8 cellular contexts compared by ENCODE assay signal in genomic region chr5:139295692-139296091, GRCh38. TPM values are rescaled to one million over a fixed set of nuclear protein-coding genes. Genes with fewer than 3 reads are reported as not detected.
DNase-seq lines count a peak whose midpoint lies in the region; ATAC-seq, FAIRE-seq and TF ChIP-seq lines count a peak whose summit lies in the region.

No MANE protein-coding gene starts in this region.

- H3K79me1 ChIP-seq in mesendoderm (ENCODE audit: low read length): no peaks in the 10 kb centered on the region

- no peak for TF ChIP-seq RAD21 in A549 (conservative IDR thresholded peaks at IDR 0.05 in 1 of 2, IDR thresholded peaks at IDR 0.05 in 1 of 2)

- H3K9ac ChIP-seq in HUES64 (ENCODE audit: low read depth, low read length) (peak overlapping the region; percentile 99), mesendoderm (ENCODE audit: low read length) (peak overlapping the region; percentile 69)

- H3K9me3 ChIP-seq in A549 (no peaks in the 10 kb centered on the region), HUES64 (ENCODE audit: insufficient read depth, low read depth, low read length) (no peaks in the 10 kb centered on the region)

- H3K4me1 ChIP-seq in A549 (peaks cover 49% of the 10 kb centered on the region), HUES64 (ENCODE audit: insufficient read depth, low read length) (peaks cover 34% of the 10 kb centered on the region), mesendoderm (ENCODE audit: control insufficient read depth, low read depth, low read length) (peaks cover 7% of the 10 kb centered on the region)

- H3K27ac ChIP-seq in A549 (0 out of 6 replicates have a peak overlapping the region, but pooled peaks of 1 of the 2 experiments have one; percentile 27), HUES64 (ENCODE audit: low read depth, low read length) (peak overlapping the region; percentile 100; the same call in 1 of the 2 replicates), mesendoderm (ENCODE audit: low read depth, low read length) (no peak overlapping the region)

- H3K56ac ChIP-seq in mesendoderm (ENCODE audit: low read length): peak overlapping the region; percentile 67

- TF ChIP-seq CTCF in A549 (IDR thresholded peaks at IDR 0.05) (no peak), brain (conservative IDR thresholded peaks at IDR 0.05) (no peak)

- peak overlapping the region; percentile 99 to 100 (median 99) for H3K4me3 Mint-ChIP-seq in brain

- H3K27me3 ChIP-seq in HUES64 (ENCODE audit: insufficient read depth, low read length): no peaks in the 10 kb centered on the region
- H3K27me3 ChIP-seq in mesendoderm (ENCODE audit: insufficient read depth, low read length, poor library complexity): no peaks in the 10 kb centered on the region

- H3K4me1 Mint-ChIP-seq in brain: peaks cover 59% of the 10 kb centered on the region

- H3K27me3 Mint-ChIP-seq in brain: peaks cover 18% of the 10 kb centered on the region

- H3K79me2 ChIP-seq in mesendoderm (ENCODE audit: control insufficient read depth, insufficient read depth, low read length): peaks cover 71% of the 10 kb centered on the region

- H3K18ac ChIP-seq in mesendoderm (ENCODE audit: low read length): no peak overlapping the region

- H4K5ac ChIP-seq in mesendoderm (ENCODE audit: low read length): no peak overlapping the region

- H3K4me3 ChIP-seq in A549: peak overlapping the region; percentile 66
- peak overlapping the region; percentile 82 for H3K4me3 ChIP-seq in HUES64 (ENCODE audit: low read length)
- peak overlapping the region; percentile 29 for H3K4me3 ChIP-seq in mesendoderm (ENCODE audit: low read length)

- no peak for TF ChIP-seq POLR2A in A549 (IDR thresholded peaks at IDR 0.05; ENCODE audit: low read length)

- no peak overlapping the region for H3K23ac ChIP-seq in mesendoderm (ENCODE audit: low read length)

- peaks cover 0 to 9% (median under 1%) of the 10 kb centered on the region in 5 experiments for H3K9me3 Mint-ChIP-seq in brain

- POLR2A ChIA-PET in A549 (lab: Yijun Ruan, JAX): interaction anchor here (1.3 kb wide), 1 partner anchor 10 kb away, joined by 3 read pairs; no protein-coding TSS in a partner anchor

- no peak for FAIRE-seq in A549 (lab: Jason Lieb, UNC)
- no peak for FAIRE-seq in HTR-8/SVneo (lab: Jason Lieb, UNC)

- H3K4ac ChIP-seq in mesendoderm (ENCODE audit: low read depth, low read length): no peak overlapping the region

- CTCF ChIA-PET in A549 (lab: Yijun Ruan, JAX): interaction anchor here (1.4 kb wide), 1 partner anchor 17 kb away, joined by 3 read pairs; no protein-coding TSS in a partner anchor

- H2BK120ac ChIP-seq in mesendoderm (ENCODE audit: low read depth, low read length): no peak overlapping the region

- H3K36me3 ChIP-seq in HUES64 (ENCODE audit: insufficient read depth, low read length): peaks cover 21% of the 10 kb centered on the region
- no peaks in the 10 kb centered on the region for H3K36me3 ChIP-seq in mesendoderm (ENCODE audit: control insufficient read depth, insufficient read depth, low read length)

- H3K4me2 ChIP-seq in A549 (peak overlapping the region; percentile 91), mesendoderm (ENCODE audit: low read length) (peak overlapping the region; percentile 57)

- no peak overlapping the region for H4K8ac ChIP-seq in mesendoderm (ENCODE audit: low read depth, low read length)

- no peak for TF ChIP-seq EP300 in A549 (IDR thresholded peaks at IDR 0.05)

- no peak overlapping the region for H2BK15ac ChIP-seq in mesendoderm (replicated peaks; ENCODE audit: low read depth)

- no peak overlapping the region for H2AK5ac ChIP-seq in mesendoderm (ENCODE audit: low read length)

- H2BK5ac ChIP-seq in mesendoderm (ENCODE audit: low read length): no peak overlapping the region

- peaks cover 36% of the 10 kb centered on the region for H3K36me3 Mint-ChIP-seq in brain

- DNase-seq in A549 (ENCODE audit: low read depth in 1 of 2, low spot score in 1 of 2) (no peak), mesendoderm (peak; percentile 53), NCI-H345 treated with DMSO at 0.1 percent for 48 hours (lab: John Stamatoyannopoulos, UW; ENCODE audit: unreplicated experiment) (no peak), inferior parietal cortex (ENCODE audit: extremely low spot score) (no peak), HTR-8/SVneo (ENCODE audit: insufficient read length, low spot score) (no peak)

- H3K27ac Mint-ChIP-seq in brain: peak overlapping the region; percentile 99 to 100 (median 99)

- ATAC-seq in A549 (no peak), HG02970 (IDR thresholded peaks at IDR 0.05; ENCODE audit: low FRiP score, unreplicated experiment) (no peak)

- WGBS in A549 (ENCODE audit: missing lambda C conversion rate): 70% methylated on average over 12 of the region's 12 CpGs
- WGBS in HUES64: 61% methylated on average over 12 of the region's 12 CpGs
- WGBS in mesendoderm (ENCODE audit: extremely low coverage, insufficient coverage, low lambda C conversion rate): no CpG with 5 or more reads among the region's 12 CpGs

TF ChIP-seq in A549, 52 proteins besides CTCF, POLR2A, EP300 and RAD21:
- no peak for TF ChIP-seq EHF (CRISPR knock-in tag; IDR thresholded peaks at IDR 0.05)

RNA-seq across cellular contexts. Expression of gene MATR3, which starts 2.2 kb away (rescaled TPM):
- polyA plus RNA-seq in A549 (2011; rRNA removed) (157 and 178 TPM in 2 replicates), A549 (2017; fragmentation: RNase III; extraction: RNeasy Plus Mini Kit Qiagen cat#74134 plus additional on column Dnase treatment) (181 to 189 TPM (median 187 TPM) in 3 replicates), brain (ENCODE audit: insufficient read depth, low read depth, low replicate concordance) (162 TPM)
- 30.2 and 39.2 TPM in 2 replicates for polyA plus RNA-seq in A549 (2012; cell fraction: cytosol; rRNA removed)
- polyA plus RNA-seq in A549 (2012; cell fraction: nucleus; rRNA removed): 40.1 and 59.7 TPM in 2 replicates
- polyA minus RNA-seq in A549 (2011; rRNA and poly(A)+ RNA removed): 175 and 206 TPM in 2 replicates
- polyA plus RNA-seq in HUES64 (2013, experiment 1 of 2): 432 TPM
- polyA plus RNA-seq in HUES64 (2013, experiment 2 of 2): 426 TPM
- polyA plus RNA-seq in mesendoderm (2013, experiment 1 of 2): 275 TPM
- 261 TPM for polyA plus RNA-seq in mesendoderm (2013, experiment 2 of 2)

RNA-seq across cellular contexts. Expression of gene PAIP2, which starts 46.0 kb away (rescaled TPM):
- polyA plus RNA-seq in A549 (2011; rRNA removed) (91.4 and 128 TPM in 2 replicates), A549 (2017; fragmentation: RNase III; extraction: RNeasy Plus Mini Kit Qiagen cat#74134 plus additional on column Dnase treatment) (95.3 to 109 TPM (median 98.2 TPM) in 3 replicates), brain (ENCODE audit: insufficient read depth, low read depth, low replicate concordance) (136 TPM)
- polyA plus RNA-seq in A549 (2012; cell fraction: cytosol; rRNA removed): 47.4 and 63.5 TPM in 2 replicates
- 14.1 and 18.3 TPM in 2 replicates for polyA plus RNA-seq in A549 (2012; cell fraction: nucleus; rRNA removed)
- polyA minus RNA-seq in A549 (2011; rRNA and poly(A)+ RNA removed): 21.7 and 22.6 TPM in 2 replicates
- polyA plus RNA-seq in HUES64 (2013, experiment 1 of 2): 142 TPM
- polyA plus RNA-seq in HUES64 (2013, experiment 2 of 2): 165 TPM
- 189 TPM for polyA plus RNA-seq in mesendoderm (2013, experiment 1 of 2)
- 179 TPM for polyA plus RNA-seq in mesendoderm (2013, experiment 2 of 2)

Comparison
In these comparisons a context has a peak if more than half of its experiments do, and no peak if none do; other contexts are left out.
1. H3K4me3 ChIP-seq: peak in every context shown above with its lines; median percentile 82 in HUES64; 66 in A549; 29 in mesendoderm.